ENCODE assay signal across 11 cellular contexts in the genomic region with DNA sequence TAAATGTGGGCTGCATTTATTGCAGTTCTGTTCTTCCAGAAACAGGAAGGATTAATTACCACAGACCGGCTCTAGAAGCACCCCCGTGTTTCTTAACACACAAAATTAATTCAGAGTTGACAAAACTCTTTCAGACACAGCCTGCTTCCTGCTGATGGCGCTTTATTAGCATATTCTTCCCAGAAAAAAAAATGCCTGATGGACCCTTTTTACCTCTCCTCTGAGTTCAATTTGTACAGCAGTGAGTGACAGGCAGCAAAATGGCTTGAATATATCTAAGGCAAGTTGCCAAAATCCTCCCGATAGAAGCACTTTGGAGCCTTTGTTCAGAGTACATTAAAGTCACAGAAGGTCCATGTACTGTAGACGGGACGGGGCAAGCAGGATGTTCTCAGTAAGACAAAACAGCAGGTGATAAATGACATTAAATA.
DNase-seq lines count a peak whose midpoint lies in the region; ATAC-seq and TF ChIP-seq lines count a peak whose summit lies in the region.
"Had no signal": no experiment of that assay in that cellular context is flagged by ENCODE, and none has a peak within 500 bp of the region (broad histone marks: within the 10 kb centered on the region; RNA-seq: fewer than 3 reads in every experiment).

No MANE protein-coding gene starts in this region.

- intact Hi-C loops in sigmoid colon (cut with DNase I): no loop called here

- no peaks in the 10 kb centered on the region for H3K27me3 ChIP-seq in sigmoid colon

- TF ChIP-seq CTCF in sigmoid colon (IDR thresholded peaks at IDR 0.05): no peak

- H3K9me3 ChIP-seq in sigmoid colon: no peaks in the 10 kb centered on the region

- no peak for TF ChIP-seq EP300 in sigmoid colon (IDR thresholded peaks at IDR 0.05)

- H3K27ac ChIP-seq in sigmoid colon: no peak overlapping the region

- H3K36me3 ChIP-seq in sigmoid colon: no peaks in the 10 kb centered on the region

- WGBS in sigmoid colon, 2 donors: 2 to 4% methylated on average over 6 of the region's 6 CpGs

- no peak for ATAC-seq in GM21390 (IDR thresholded peaks at IDR 0.05; ENCODE audit: unreplicated experiment)
- no peak for ATAC-seq in HG03520 (IDR thresholded peaks at IDR 0.05; ENCODE audit: unreplicated experiment)

- DNase-seq in Kasumi-1 (lab: John Stamatoyannopoulos, UW) (peak; percentile 80 to 86), NCI-H526 treated with DMSO at 0.1 percent for 48 hours (lab: John Stamatoyannopoulos, UW) (peak; percentile 80), dermis blood vessel endothelial cell (peak; percentile 4), retina (peak; percentile 38), sigmoid colon (no peak)
- DNase-seq: activated T-cell treated with anti-CD3 and anti-CD28 coated beads, Interleukin-2, amount 50 U/mL, for 1 hour; DMS79; NCI-H510A; stimulated activated CD4-positive, alpha-beta T cell treated with anti-CD3 and anti-CD28 coated beads, Interleukin-2, amount 100 ng/mL, for 24 hours had no signal

- no peaks in the 10 kb centered on the region for H3K4me1 ChIP-seq in sigmoid colon

- no peak overlapping the region for H3K4me3 ChIP-seq in sigmoid colon

- TF ChIP-seq POLR2A in sigmoid colon (IDR thresholded peaks at IDR 0.05): no peak
